In the genomic region with DNA sequence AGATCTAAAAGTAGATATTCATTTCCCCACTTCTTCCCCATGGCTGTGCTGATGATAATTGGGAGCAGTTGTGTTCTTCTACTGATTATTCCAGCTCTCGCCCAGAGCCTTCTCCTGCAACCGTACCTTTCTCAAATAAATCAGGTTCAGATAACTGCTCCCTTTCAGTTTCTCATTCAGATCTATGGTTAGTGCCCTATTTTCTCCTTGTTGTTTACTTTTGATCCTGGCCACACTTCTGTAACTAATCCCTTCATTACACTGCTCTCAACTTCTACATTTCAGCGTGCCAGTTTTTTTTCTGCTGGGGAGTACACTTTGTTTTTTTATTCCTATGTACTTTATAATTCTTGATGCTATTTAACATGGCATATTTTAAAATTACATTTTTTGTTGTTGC, we compare ENCODE assay signal across 25 cellular contexts. TPM values are rescaled to one million over a fixed set of nuclear protein-coding genes. Genes with fewer than 3 reads are reported as not detected.
A peak's percentile ranks its signal among the peaks of the same experiment; 100 is the strongest.
DNase-seq lines count a peak whose midpoint lies in the region; ATAC-seq, FAIRE-seq and TF ChIP-seq lines count a peak whose summit lies in the region.
"Had no signal": no experiment of that assay in that cellular context is flagged by ENCODE, and none has a peak within 500 bp of the region (broad histone marks: within the 10 kb centered on the region; RNA-seq: fewer than 3 reads in every experiment).

No MANE protein-coding gene starts in this region.

- H3K9me3 Mint-ChIP-seq in type B pancreatic cell, result no peaks in the 10 kb centered on the region
- H3K9me3 Mint-ChIP-seq: GM23338, H9, HFFc6 had no signal

- intact Hi-C loops in HepG2 (cut with micrococcal nuclease; ENCODE audit: unreplicated experiment) (no loop called here), right lobe of liver (cut with DNase I) (no loop called here)

- 48% methylated on average over 3 of the region's 3 CpGs for WGBS in liver
- 96% methylated on average over 3 of the region's 3 CpGs for WGBS in HepG2 (ENCODE audit: low lambda C conversion rate)
- 31% methylated on average over 3 of the region's 3 CpGs for WGBS in right lobe of liver (ENCODE audit: insufficient coverage, low coverage, low lambda C conversion rate, missing lambda C conversion rate)
- WGBS in hepatocyte (ENCODE audit: low lambda C conversion rate, missing lambda C conversion rate), result 75% methylated on average over 3 of the region's 3 CpGs

- TF ChIP-seq EP300 in HepG2 (IDR thresholded peaks at IDR 0.05; ENCODE audit: low read depth in 2 of 2, low read length in 2 of 2) (no peak), HepG2 (CRISPR knock-in tag; IDR thresholded peaks at IDR 0.05; ENCODE audit: borderline replicate concordance) (no peak)

- FAIRE-seq in HepG2 (lab: Jason Lieb, UNC), result no peak
- FAIRE-seq: A549, GM12891, GM18507 had no signal

- DNase-seq in HepG2 (ENCODE audit: low spot score), result no peak
- DNase-seq in right lobe of liver, result no peak
- DNase-seq in type B pancreatic cell (ENCODE audit: extremely low spot score, unreplicated experiment), result no peak
- no peak for DNase-seq in stimulated activated CD4-positive, alpha-beta T cell treated with anti-CD3 and anti-CD28 coated beads, Interleukin-4, amount 100 ng/mL, for 24 hours
- DNase-seq in hepatocyte (ENCODE audit: low spot score), result no peak
- DNase-seq: 8988T; ACHN; AML-193; BE2C; Calu3; CD4-positive, alpha-beta memory T cell; COR-L47; DMS53; DMS79 treated with DMSO at 0.1 percent for 48 hours; GF-D8; H9; HFFc6 had no signal

- H3K36me3 ChIP-seq in liver (ENCODE audit: control insufficient read depth in 4 of 4, insufficient read depth in 3 of 4, low read depth in 1 of 4, low read length in 3 of 4) (peaks cover 0 to under 1% (median 0%) of the 10 kb centered on the region in 4 donors), HepG2 (replicated peaks in 1 of 2; ENCODE audit: control insufficient read depth in 1 of 2, insufficient read depth in 2 of 2, low read length in 2 of 2) (no peaks in the 10 kb centered on the region), right lobe of liver (no peaks in the 10 kb centered on the region), hepatocyte (replicated peaks; ENCODE audit: insufficient read depth, low read depth) (no peaks in the 10 kb centered on the region)
- H3K36me3 ChIP-seq: BE2C had no signal

- peak overlapping the region; percentile 57 to 74 for H3K27ac ChIP-seq in liver (ENCODE audit: low read depth in 1 of 2, low read length in 2 of 2)
- no peak overlapping the region for H3K27ac ChIP-seq in HepG2 (ENCODE audit: extremely low read length, insufficient read depth, low read length)
- peak overlapping the region in 2 of 3 donors; percentile 3 to 41 for H3K27ac ChIP-seq in right lobe of liver
- no peak overlapping the region for H3K27ac ChIP-seq in hepatocyte
- H3K27ac ChIP-seq: A549; BLaER1 treated with 17β-estradiol and CSF1 and Interleukin-3, amounts not matched to agents 10 nM and 100 nM had no signal

- H4K20me1 ChIP-seq in HepG2 (ENCODE audit: insufficient read depth, low read length), result peaks cover 10% of the 10 kb centered on the region
- peaks cover 14% of the 10 kb centered on the region for H4K20me1 ChIP-seq in hepatocyte (ENCODE audit: insufficient read depth, poor library complexity, severe bottlenecking)

- H3K4me2 ChIP-seq in HepG2 (ENCODE audit: low read depth, low read length) (no peak overlapping the region), hepatocyte (no peak overlapping the region)
- H3K4me2 ChIP-seq: A549; BLaER1 treated with 17β-estradiol and CSF1 and Interleukin-3, amounts not matched to agents 10 nM and 100 nM; GM23338 had no signal

- CTCF ChIA-PET in HepG2 (lab: Yijun Ruan, JAX; ENCODE audit: low intra/inter-chr PET ratio, low total read pairs), result no interaction called here

- H3K27me3 ChIP-seq in liver (ENCODE audit: control insufficient read depth in 4 of 4, insufficient read depth in 4 of 4, low read length in 3 of 4) (no peaks in the 10 kb centered on the region), HepG2 (ENCODE audit: control insufficient read depth in 1 of 2, insufficient read depth in 2 of 2, low read length in 2 of 2) (peaks cover 0 to 6% of the 10 kb centered on the region in 2 experiments; a peak in 1 of 5 replicates), right lobe of liver (no peaks in the 10 kb centered on the region), hepatocyte (no peaks in the 10 kb centered on the region)
- H3K27me3 ChIP-seq: BE2C; BLaER1 treated with 17β-estradiol and CSF1 and Interleukin-3, amounts not matched to agents 10 nM and 100 nM had no signal

- POLR2A ChIA-PET in HepG2 (lab: Yijun Ruan, JAX), result no interaction called here

- H2AFZ ChIP-seq in HepG2 (ENCODE audit: low read length) (no peak overlapping the region), hepatocyte (no peak overlapping the region)
- H2AFZ ChIP-seq: GM23338 had no signal

- peak overlapping the region; percentile 11 to 33 (median 23) for H3K4me3 ChIP-seq in liver (ENCODE audit: low read depth in 1 of 3, low read length in 3 of 3)
- no peak overlapping the region for H3K4me3 ChIP-seq in HepG2 (replicated peaks in 1 of 3; ENCODE audit: insufficient read depth in 1 of 3, low read depth in 2 of 3, low read length in 3 of 3)
- H3K4me3 ChIP-seq in right lobe of liver, result no peak overlapping the region
- no peak overlapping the region for H3K4me3 ChIP-seq in hepatocyte
- H3K4me3 ChIP-seq: A549; BLaER1 treated with 17β-estradiol and CSF1 and Interleukin-3, amounts not matched to agents 10 nM and 100 nM; GM23338 had no signal

- no peaks in the 10 kb centered on the region for H3K27me3 Mint-ChIP-seq in type B pancreatic cell

- TF ChIP-seq RAD21 in liver (IDR thresholded peaks at IDR 0.05) (no peak), HepG2 (CRISPR knock-in tag; IDR thresholded peaks at IDR 0.05) (no peak)

- TF ChIP-seq POLR2A in HepG2 (IDR thresholded peaks at IDR 0.05; ENCODE audit: insufficient read depth in 1 of 2, low read depth in 2 of 2, low read length in 2 of 2), result no peak
- TF ChIP-seq POLR2A in right lobe of liver (IDR thresholded peaks at IDR 0.05), result no peak

- H3K4me1 ChIP-seq in liver (ENCODE audit: control insufficient read depth in 4 of 4, insufficient read depth in 4 of 4, low read length in 3 of 4) (peaks cover 0 to 34% (median 16%) of the 10 kb centered on the region in 4 donors), HepG2 (ENCODE audit: insufficient read depth, low read length) (peaks cover 18% of the 10 kb centered on the region), right lobe of liver (peaks cover 0 to 31% (median 4%) of the 10 kb centered on the region in 4 donors), hepatocyte (ENCODE audit: insufficient read depth) (peaks cover 10% of the 10 kb centered on the region)

- no peaks in the 10 kb centered on the region for H3K9me2 ChIP-seq in hepatocyte (replicated peaks; ENCODE audit: insufficient read depth)

- ATAC-seq in HepG2 (no peak), right lobe of liver (peak; percentile 15 to 37 (median 18))
- ATAC-seq: A549, GM23338, HCT116 had no signal

- peaks cover 9% of the 10 kb centered on the region for H3K4me1 Mint-ChIP-seq in type B pancreatic cell (ENCODE audit: unreplicated experiment)

- no peaks in the 10 kb centered on the region for H3K9me3 ChIP-seq in liver (ENCODE audit: control insufficient read depth in 4 of 4, low read length in 3 of 4)
- no peaks in the 10 kb centered on the region for H3K9me3 ChIP-seq in HepG2 (ENCODE audit: low read length)
- no peaks in the 10 kb centered on the region for H3K9me3 ChIP-seq in right lobe of liver
- H3K9me3 ChIP-seq in hepatocyte (ENCODE audit: low read depth), result no peaks in the 10 kb centered on the region
- H3K9me3 ChIP-seq: A549, BE2C had no signal

- H3K9ac ChIP-seq in liver (ENCODE audit: low read depth in 1 of 2, low read length in 2 of 2) (peak overlapping the region in 1 of 2 donors; percentile 25), HepG2 (ENCODE audit: insufficient read depth, low read depth, low read length) (no peak overlapping the region)
- H3K9ac ChIP-seq: BLaER1 treated with 17β-estradiol and CSF1 and Interleukin-3, amounts not matched to agents 10 nM and 100 nM had no signal

- no peak overlapping the region for H3K4me3 Mint-ChIP-seq in type B pancreatic cell
- H3K4me3 Mint-ChIP-seq: CD14-positive monocyte; CD4-positive, alpha-beta memory T cell; GM23338; H9; HFFc6 had no signal

- no peak for TF ChIP-seq CTCF in liver (IDR thresholded peaks at IDR 0.05; ENCODE audit: low read depth, low read length, missing input control)
- no peak for TF ChIP-seq CTCF in HepG2 (CRISPR knock-in tag; IDR thresholded peaks at IDR 0.05)
- no peak for TF ChIP-seq CTCF in right lobe of liver (IDR thresholded peaks at IDR 0.05)
- no peak for TF ChIP-seq CTCF in type B pancreatic cell (conservative IDR thresholded peaks at IDR 0.05)
- TF ChIP-seq CTCF in hepatocyte (IDR thresholded peaks at IDR 0.05; ENCODE audit: poor library complexity), result no peak

- peaks cover 9% of the 10 kb centered on the region for H3K36me3 Mint-ChIP-seq in type B pancreatic cell

- peak overlapping the region; percentile 35 for H3K27ac Mint-ChIP-seq in type B pancreatic cell
- H3K27ac Mint-ChIP-seq: CD14-positive monocyte, GM23338, H9, HFFc6 had no signal

- H3K79me2 ChIP-seq in HepG2 (ENCODE audit: insufficient read depth, low read length), result peaks cover 19% of the 10 kb centered on the region
- peaks cover 20% of the 10 kb centered on the region for H3K79me2 ChIP-seq in hepatocyte

- in situ Hi-C loops in HepG2 (cut with HindIII; ENCODE audit: extremely low pct_ligation_motif_present, low pct_unique_long_range_greater_than_20kb), result no loop called here

- BruUV-seq in HepG2 (replicated peaks; lab: Mats Ljungman, UMichigan), result no TSS peak

RNA-seq across cellular contexts. Expression of a gene that starts 2.8 kb away (rescaled TPM):
- total RNA-seq in liver, result 10 to 100 TPM; 33.5 to 41.0 TPM
- polyA plus RNA-seq in liver, result 10 to 100 TPM; 55.2 to 63.8 TPM
- 118 and 209 TPM in 2 replicates for total RNA-seq in HepG2 (2016; rRNA removed; fragmentation: Illumina TruSeq; extraction: Trizol)
- 59.5 and 67.0 TPM in 2 replicates for total RNA-seq in HepG2 (2016; cell fraction: cytosol; rRNA removed; fragmentation: Illumina TruSeq; extraction: Trizol; ENCODE audit: low read depth)
- total RNA-seq in HepG2 (2016; cell fraction: insoluble cytoplasmic fraction; rRNA removed; fragmentation: Illumina TruSeq; extraction: Trizol), result 113 and 182 TPM in 2 replicates
- 152 and 164 TPM in 2 replicates for total RNA-seq in HepG2 (2016; cell fraction: membrane; rRNA removed; fragmentation: Illumina TruSeq; extraction: Trizol)
- total RNA-seq in HepG2 (2016; cell fraction: nucleus; rRNA removed; fragmentation: Illumina TruSeq; extraction: Trizol), result 67.2 and 75.9 TPM in 2 replicates
- 50.0 and 66.9 TPM in 2 replicates for polyA plus RNA-seq in HepG2 (2011; rRNA removed)
- polyA plus RNA-seq in HepG2 (2011; cell fraction: cytosol; rRNA removed), result 45.9 and 56.3 TPM in 2 replicates
- 15.4 and 18.5 TPM in 2 replicates for polyA plus RNA-seq in HepG2 (2011; cell fraction: nucleus; rRNA removed)
- polyA plus RNA-seq in HepG2 (2012), result 98.4 and 107 TPM in 2 replicates
- 84.6 and 85.9 TPM in 2 replicates for polyA plus RNA-seq in HepG2 (2016; cell fraction: cytosol; fragmentation: Illumina TruSeq; extraction: Trizol; ENCODE audit: low read depth)
- polyA plus RNA-seq in HepG2 (2016; cell fraction: insoluble cytoplasmic fraction; fragmentation: Illumina TruSeq; extraction: Trizol; ENCODE audit: low read depth), result 184 and 200 TPM in 2 replicates
- polyA plus RNA-seq in HepG2 (2016; cell fraction: membrane; fragmentation: Illumina TruSeq; extraction: Trizol; ENCODE audit: low read depth), result 141 and 148 TPM in 2 replicates
- 89.3 and 99.2 TPM in 2 replicates for polyA plus RNA-seq in HepG2 (2016; cell fraction: nucleus; fragmentation: Illumina TruSeq; extraction: Trizol; ENCODE audit: insufficient read depth, low read depth)
- 120 and 181 TPM in 2 replicates for polyA minus RNA-seq in HepG2 (2011; rRNA and poly(A)+ RNA removed; ENCODE audit: low replicate concordance)
- 78.0 and 91.8 TPM in 2 replicates for polyA minus RNA-seq in HepG2 (2011; cell fraction: cytosol; rRNA and poly(A)+ RNA removed)
- polyA minus RNA-seq in HepG2 (2011; cell fraction: nucleus; rRNA and poly(A)+ RNA removed), result 38.5 and 42.1 TPM in 2 replicates
- 10 to 100 TPM; 41.3 to 53.5 (median 43.0) TPM for total RNA-seq in right lobe of liver
- total RNA-seq in type B pancreatic cell (ENCODE audit: low replicate concordance), result 140 and 258 TPM in 2 replicates
- 133 and 154 TPM in 2 replicates for total RNA-seq in hepatocyte
- polyA plus RNA-seq in hepatocyte, result 198 and 202 TPM in 2 replicates

RNA-seq across cellular contexts. Expression of a gene that starts 31.7 kb away (rescaled TPM):
- total RNA-seq in liver (10 to 100 TPM; 47.6 to 65.2 TPM), HepG2 (2016; rRNA removed; fragmentation: Illumina TruSeq; extraction: Trizol) (51.3 and 59.9 TPM in 2 replicates), right lobe of liver (10 to 100 TPM; 39.8 to 55.6 (median 49.1) TPM), type B pancreatic cell (ENCODE audit: low replicate concordance) (33.9 and 71.9 TPM in 2 replicates), hepatocyte (64.7 and 66.2 TPM in 2 replicates)
- polyA plus RNA-seq in liver (10 to 100 TPM; 32.9 to 57.2 TPM), HepG2 (2011; rRNA removed) (15.8 and 24.0 TPM in 2 replicates), hepatocyte (50.6 and 57.2 TPM in 2 replicates)
- total RNA-seq in HepG2 (2016; cell fraction: cytosol; rRNA removed; fragmentation: Illumina TruSeq; extraction: Trizol; ENCODE audit: low read depth), result 27.8 and 33.3 TPM in 2 replicates
- total RNA-seq in HepG2 (2016; cell fraction: insoluble cytoplasmic fraction; rRNA removed; fragmentation: Illumina TruSeq; extraction: Trizol), result 54.4 and 63.8 TPM in 2 replicates
- 39.9 and 46.1 TPM in 2 replicates for total RNA-seq in HepG2 (2016; cell fraction: membrane; rRNA removed; fragmentation: Illumina TruSeq; extraction: Trizol)
- 28.7 and 30.1 TPM in 2 replicates for total RNA-seq in HepG2 (2016; cell fraction: nucleus; rRNA removed; fragmentation: Illumina TruSeq; extraction: Trizol)
- 12.1 and 15.7 TPM in 2 replicates for polyA plus RNA-seq in HepG2 (2011; cell fraction: cytosol; rRNA removed)
- polyA plus RNA-seq in HepG2 (2011; cell fraction: nucleus; rRNA removed), result 6.4 and 7.9 TPM in 2 replicates
- 18.4 and 33.0 TPM in 2 replicates for polyA plus RNA-seq in HepG2 (2012)
- polyA plus RNA-seq in HepG2 (2016; cell fraction: cytosol; fragmentation: Illumina TruSeq; extraction: Trizol; ENCODE audit: low read depth), result 24.4 and 28.5 TPM in 2 replicates
- 52.6 and 55.1 TPM in 2 replicates for polyA plus RNA-seq in HepG2 (2016; cell fraction: insoluble cytoplasmic fraction; fragmentation: Illumina TruSeq; extraction: Trizol; ENCODE audit: low read depth)
- polyA plus RNA-seq in HepG2 (2016; cell fraction: membrane; fragmentation: Illumina TruSeq; extraction: Trizol; ENCODE audit: low read depth), result 34.2 and 34.9 TPM in 2 replicates
- 30.6 and 34.6 TPM in 2 replicates for polyA plus RNA-seq in HepG2 (2016; cell fraction: nucleus; fragmentation: Illumina TruSeq; extraction: Trizol; ENCODE audit: insufficient read depth, low read depth)
- polyA minus RNA-seq in HepG2 (2011; rRNA and poly(A)+ RNA removed; ENCODE audit: low replicate concordance), result 6.9 and 14.3 TPM in 2 replicates
- polyA minus RNA-seq in HepG2 (2011; cell fraction: cytosol; rRNA and poly(A)+ RNA removed), result 14.5 and 18.7 TPM in 2 replicates
- polyA minus RNA-seq in HepG2 (2011; cell fraction: nucleus; rRNA and poly(A)+ RNA removed), result 25.6 and 25.8 TPM in 2 replicates

Comparison
In these comparisons a context has a peak if more than half of its experiments do, and no peak if none do; other contexts are left out.
1. H3K27ac ChIP-seq: peak in liver (2 of 2) and right lobe of liver (2 of 3); none in HepG2 (single experiment) and hepatocyte (single experiment).
2. H3K4me3 ChIP-seq: peak in liver (3 of 3); none in HepG2 (0 of 3), right lobe of liver (0 of 3) and hepatocyte (single experiment).